10 cellular contexts compared by ENCODE assay signal in genomic region chr14:72519543-72519942, GRCh38.
DNase-seq lines count a peak whose midpoint lies in the region; ATAC-seq and TF ChIP-seq lines count a peak whose summit lies in the region.
"Had no signal": no experiment of that assay in that cellular context is flagged by ENCODE, and none has a peak within 500 bp of the region (broad histone marks: within the 10 kb centered on the region; RNA-seq: fewer than 3 reads in every experiment).

No MANE protein-coding gene starts in this region.

- H4K20me1 ChIP-seq in Karpas-422 (ENCODE audit: insufficient read depth, low read depth, low read length) = no peaks in the 10 kb centered on the region

- no peaks in the 10 kb centered on the region for H3K27me3 ChIP-seq in Karpas-422 (ENCODE audit: low read length)
- no peaks in the 10 kb centered on the region for H3K27me3 ChIP-seq in WERI-Rb-1 (ENCODE audit: insufficient read depth, low read depth, severe bottlenecking)
- H3K27me3 ChIP-seq: vagina had no signal

- H3K27ac ChIP-seq in Karpas-422 (ENCODE audit: low read length) = peak overlapping the region; percentile 88
- H3K27ac ChIP-seq in WERI-Rb-1 = no peak overlapping the region
- H3K27ac ChIP-seq: SK-N-MC, vagina had no signal

- ATAC-seq in GM18858 (IDR thresholded peaks at IDR 0.05; ENCODE audit: unreplicated experiment) (peak; percentile 11), GM21825 (IDR thresholded peaks at IDR 0.05; ENCODE audit: unreplicated experiment) (peak; percentile 12), HG02759 (IDR thresholded peaks at IDR 0.05; ENCODE audit: unreplicated experiment) (no peak)

- H3K4me2 ChIP-seq in Karpas-422 (ENCODE audit: low read depth, low read length, poor library complexity, severe bottlenecking) = peak overlapping the region; percentile 62

- peaks cover 53% of the 10 kb centered on the region for H3K4me1 ChIP-seq in Karpas-422 (ENCODE audit: low read length)
- H3K4me1 ChIP-seq: vagina had no signal

- H3K9me2 ChIP-seq in Karpas-422 (replicated peaks; ENCODE audit: insufficient read depth, low read length) = no peaks in the 10 kb centered on the region

- no peaks in the 10 kb centered on the region for H3K36me3 ChIP-seq in Karpas-422 (ENCODE audit: insufficient read depth, low read length)
- H3K36me3 ChIP-seq in WERI-Rb-1 = no peaks in the 10 kb centered on the region
- H3K36me3 ChIP-seq: vagina had no signal

- no peaks in the 10 kb centered on the region for H3K79me2 ChIP-seq in Karpas-422 (ENCODE audit: low read length)

- H2AFZ ChIP-seq in Karpas-422 (ENCODE audit: low read length) = peak overlapping the region; percentile 52

- no peak for TF ChIP-seq CTCF in WERI-Rb-1 (IDR thresholded peaks at IDR 0.05; ENCODE audit: low read depth, low read length)

- 0 out of 2 replicates have a peak, but pooled peaks cover 6% of the 10 kb centered on the region for H3K9me3 ChIP-seq in Karpas-422 (ENCODE audit: low read length)
- H3K9me3 ChIP-seq in WERI-Rb-1 (ENCODE audit: severe bottlenecking) = peaks cover 2% of the 10 kb centered on the region
- H3K9me3 ChIP-seq: vagina had no signal

- no peak for DNase-seq in Karpas-422
- peak; percentile 6 for DNase-seq in islet precursor cell
- DNase-seq in COR-L47 (lab: John Stamatoyannopoulos, UW) = no peak
- DNase-seq in WERI-Rb-1 = no peak
- DNase-seq: NCI-H1436 treated with DMSO at 0.1 percent for 48 hours had no signal

- H3K4me3 ChIP-seq in Karpas-422 (ENCODE audit: low read length) (peak overlapping the region; percentile 34), WERI-Rb-1 (ENCODE audit: low read depth, low read length) (no peak overlapping the region)
- H3K4me3 ChIP-seq: SK-N-MC, vagina had no signal

- H3K9ac ChIP-seq in Karpas-422 (ENCODE audit: low read length) = no peak overlapping the region; the same call in 1 of the 2 replicates
